Comparison of ENCODE assay signal across 1 cellular context in genomic region chr3:4722103-4722502, GRCh38.
A peak's percentile ranks its signal among the peaks of the same experiment; 100 is the strongest.
TF ChIP-seq lines count a peak whose summit lies in the region.

No MANE protein-coding gene starts in this region.

TF ChIP-seq in K562, 482 proteins besides CTCF, POLR2A, EP300 and RAD21 (continued from another document and continues in another):
- TF ChIP-seq PRDM10 (IDR thresholded peaks at IDR 0.05; ENCODE audit: partially characterized antibody) (no peak), ZBTB1 (CRISPR knock-in tag; IDR thresholded peaks at IDR 0.05; ENCODE audit: borderline replicate concordance, low read depth) (no peak), ZNF140 (CRISPR knock-in tag; IDR thresholded peaks at IDR 0.05) (no peak), L3MBTL2 (IDR thresholded peaks at IDR 0.05) (peak; percentile 23; the same call in 1 of the 2 replicates), MAFK (IDR thresholded peaks at IDR 0.05; ENCODE audit: low read length) (peak; percentile 22; the same call in 1 of the 2 replicates), ZNF76 (CRISPR knock-in tag; IDR thresholded peaks at IDR 0.05; ENCODE audit: borderline replicate concordance) (no peak), ELF2 (CRISPR knock-in tag; IDR thresholded peaks at IDR 0.05) (no peak), SMARCA5 (IDR thresholded peaks at IDR 0.05) (no peak), CEBPB (tag; IDR thresholded peaks at IDR 0.05) (no peak), CREBBP (IDR thresholded peaks at IDR 0.05; ENCODE audit: low read depth, low read length) (no peak), MAFG (tag; conservative IDR thresholded peaks at IDR 0.05) (no peak), ZNF589 (CRISPR knock-in tag; IDR thresholded peaks at IDR 0.05; ENCODE audit: low read depth) (no peak), DLX4 (CRISPR knock-in tag; IDR thresholded peaks at IDR 0.05) (no peak), ZNF592 (IDR thresholded peaks at IDR 0.05) (peak; percentile 86), NR2C1 (IDR thresholded peaks at IDR 0.05) (no peak), NR2C1 (tag; IDR thresholded peaks at IDR 0.05) (no peak), CBFA2T3 (IDR thresholded peaks at IDR 0.05) (peak; percentile 43), TAF7 (tag; IDR thresholded peaks at IDR 0.05) (no peak), ZNF253 (CRISPR knock-in tag; conservative IDR thresholded peaks at IDR 0.05) (no peak), RBM25 (IDR thresholded peaks at IDR 0.05; ENCODE audit: low read depth, low read length, severe bottlenecking) (no peak), NUFIP1 (IDR thresholded peaks at IDR 0.05; ENCODE audit: partially characterized antibody) (no peak), ELF4 (CRISPR knock-in tag; IDR thresholded peaks at IDR 0.05) (no peak), HINFP (tag; conservative IDR thresholded peaks at IDR 0.05; ENCODE audit: low read depth) (no peak), DDX20 (tag; IDR thresholded peaks at IDR 0.05; ENCODE audit: low read depth) (no peak), TSC22D4 (tag; IDR thresholded peaks at IDR 0.05) (no peak), TEAD1 (CRISPR knock-in tag; IDR thresholded peaks at IDR 0.05) (no peak), TFAM (CRISPR knock-in tag; conservative IDR thresholded peaks at IDR 0.05) (no peak), ADNP (tag; IDR thresholded peaks at IDR 0.05) (no peak), ZNF766 (CRISPR knock-in tag; conservative IDR thresholded peaks at IDR 0.05) (no peak), TEAD4 (IDR thresholded peaks at IDR 0.05; ENCODE audit: low read length) (peak; percentile 18; the same call in 1 of the 2 replicates), TEAD4 (CRISPR knock-in tag; IDR thresholded peaks at IDR 0.05; ENCODE audit: borderline replicate concordance) (no peak), MTA3 (IDR thresholded peaks at IDR 0.05; ENCODE audit: borderline replicate concordance) (no peak; the same call in 1 of the 2 replicates), FOXA1 (IDR thresholded peaks at IDR 0.05; ENCODE audit: borderline replicate concordance) (no peak), MIER1 (IDR thresholded peaks at IDR 0.05; ENCODE audit: low read depth) (no peak), ZNF324 (CRISPR knock-in tag; IDR thresholded peaks at IDR 0.05) (no peak), ZNF232 (CRISPR knock-in tag; IDR thresholded peaks at IDR 0.05) (no peak), ETV1 (tag; conservative IDR thresholded peaks at IDR 0.05; ENCODE audit: low read depth) (no peak), PHB (CRISPR knock-in tag; IDR thresholded peaks at IDR 0.05) (no peak), SRSF7 (optimal IDR thresholded peaks at IDR 0.05; ENCODE audit: low read depth, low read length) (no peak), KDM1A (IDR thresholded peaks at IDR 0.05) (no peak), HMGXB4 (CRISPR knock-in tag; IDR thresholded peaks at IDR 0.05) (no peak), POLR2B (IDR thresholded peaks at IDR 0.05; ENCODE audit: low read depth, partially characterized antibody) (no peak), POLR3G (IDR thresholded peaks at IDR 0.05; ENCODE audit: extremely low read depth, insufficient read length, insufficient replicate concordance) (no peak), CBFB (CRISPR knock-in tag; IDR thresholded peaks at IDR 0.05) (no peak), ARNT (IDR thresholded peaks at IDR 0.05) (peak in 1 of 2 experiments; percentile 67; a peak in 1 of 4 replicates), DPF2 (IDR thresholded peaks at IDR 0.05) (0 out of 2 replicates have a peak, but pooled peaks have one; percentile 28), ZNF511 (CRISPR knock-in tag; IDR thresholded peaks at IDR 0.05) (no peak), ZNF41 (CRISPR knock-in tag; conservative IDR thresholded peaks at IDR 0.05) (no peak)
- TF ChIP-seq, protein P1, sequence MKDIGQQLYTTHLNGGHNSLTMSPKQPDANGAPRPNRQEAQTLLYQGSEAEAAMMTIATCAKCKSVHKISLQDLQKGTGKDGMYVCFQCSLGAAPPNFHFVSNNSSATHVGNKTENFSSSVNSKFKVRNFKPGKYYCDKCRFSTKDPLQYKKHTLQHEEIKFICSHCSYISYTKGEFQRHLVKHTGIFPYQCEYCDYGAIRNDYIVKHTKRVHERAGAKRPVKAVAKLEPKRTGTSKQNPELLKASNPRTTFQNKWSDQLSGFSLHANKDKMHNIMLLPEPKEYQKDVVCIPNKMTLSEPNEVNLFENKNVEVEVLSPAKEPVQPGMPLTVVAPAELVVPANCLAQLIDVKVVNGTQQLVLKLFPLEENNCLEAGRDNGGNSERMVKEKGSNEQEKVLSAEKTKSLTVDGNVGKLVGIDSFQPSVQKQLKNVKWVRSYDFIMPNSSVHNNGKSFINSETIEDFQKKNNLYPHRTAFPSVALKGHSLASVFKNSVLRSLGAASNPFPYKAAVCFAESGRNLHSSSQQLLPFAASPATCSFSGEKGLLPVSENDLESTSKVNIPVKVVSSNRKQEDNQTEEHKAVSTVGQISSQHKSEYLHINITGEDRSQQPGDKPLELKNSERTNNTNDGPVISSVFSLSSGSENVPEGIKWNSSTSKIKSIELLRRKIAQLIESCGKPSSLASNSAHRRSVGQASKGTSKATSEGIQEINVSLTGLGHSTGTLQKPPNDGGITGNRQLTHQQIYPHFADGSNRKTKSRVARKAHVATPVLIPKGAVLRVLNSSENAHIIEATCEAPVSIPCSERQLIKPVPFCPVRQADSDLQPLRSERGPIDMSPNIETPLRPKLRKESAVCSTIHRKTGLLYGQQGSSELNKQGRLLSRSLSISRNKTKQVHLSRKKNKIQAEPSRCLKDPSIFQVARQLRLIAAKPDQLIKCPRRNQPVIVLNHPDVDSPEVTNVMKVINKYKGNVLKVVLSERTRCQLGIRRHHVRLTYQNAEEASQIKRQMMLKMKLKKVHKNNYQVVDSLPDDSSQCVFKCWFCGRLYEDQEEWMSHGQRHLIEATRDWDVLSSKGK (CRISPR knock-in tag; IDR thresholded peaks at IDR 0.05): no peak
- TF ChIP-seq, protein P2, sequence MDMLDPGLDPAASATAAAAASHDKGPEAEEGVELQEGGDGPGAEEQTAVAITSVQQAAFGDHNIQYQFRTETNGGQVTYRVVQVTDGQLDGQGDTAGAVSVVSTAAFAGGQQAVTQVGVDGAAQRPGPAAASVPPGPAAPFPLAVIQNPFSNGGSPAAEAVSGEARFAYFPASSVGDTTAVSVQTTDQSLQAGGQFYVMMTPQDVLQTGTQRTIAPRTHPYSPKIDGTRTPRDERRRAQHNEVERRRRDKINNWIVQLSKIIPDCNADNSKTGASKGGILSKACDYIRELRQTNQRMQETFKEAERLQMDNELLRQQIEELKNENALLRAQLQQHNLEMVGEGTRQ (CRISPR knock-in tag; IDR thresholded peaks at IDR 0.05): no peak
